Comparison of ENCODE assay signal across 19 cellular contexts in the genomic region with DNA sequence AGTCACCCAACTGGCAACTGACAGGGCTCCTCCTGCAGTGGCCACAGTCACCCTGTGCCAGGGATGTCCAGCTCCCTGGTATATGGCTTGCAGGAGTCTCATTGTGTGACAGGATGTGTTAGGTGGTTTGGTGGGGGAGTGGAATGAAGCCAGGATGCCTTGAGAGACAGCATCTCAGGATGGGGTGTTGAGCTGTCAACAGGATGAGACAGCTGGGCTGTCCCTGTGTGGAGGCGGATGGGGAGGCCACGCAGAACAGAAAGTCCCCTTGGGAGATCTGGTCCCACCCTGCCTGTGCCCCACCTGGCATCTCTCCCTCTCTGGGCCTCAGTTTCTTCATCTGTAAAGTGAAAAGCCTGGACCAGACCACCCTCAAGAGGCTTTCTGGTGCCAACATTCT.
"Had no signal": no experiment of that assay in that cellular context is flagged by ENCODE, and none has a peak within 500 bp of the region (broad histone marks: within the 10 kb centered on the region; RNA-seq: fewer than 3 reads in every experiment).

No MANE protein-coding gene starts in this region.

- DNase-seq: central memory CD4-positive, alpha-beta T cell; effector memory CD8-positive, alpha-beta T cell; glutamatergic neuron; islet precursor cell; mammary epithelial cell; naive thymus-derived CD4-positive, alpha-beta T cell; nephron progenitor cell; right cardiac atrium; stimulated activated CD4-positive, alpha-beta T cell treated with anti-CD3 and anti-CD28 coated beads, Interleukin-15, amount 100 ng/mL, for 24 hours; stimulated activated CD4-positive, alpha-beta T cell treated with anti-CD3 and anti-CD28 coated beads, Interleukin-1b, Interleukin-23, amount 100 ng/mL, for 48 hours; stimulated activated CD4-positive, alpha-beta T cell treated with anti-CD3 and anti-CD28 coated beads, Interleukin-4, amount 100 ng/mL, for 4 hours; stimulated activated naive B cell treated with anti-CD40 and anti-IgM and Interleukin-4, amounts not matched to agents 10 μg/mL and 1 μg/mL and 100 μg/mL, for 72 hours; stimulated activated naive CD8-positive, alpha-beta T cell treated with anti-CD3 and anti-CD28 coated beads, Interleukin-15, amount 100 ng/mL, for 72 hours; testis had no signal

- H3K4me1 ChIP-seq: gastroesophageal sphincter, testis had no signal

- H3K36me3 ChIP-seq: esophagus muscularis mucosa, gastroesophageal sphincter, neutrophil, tibial nerve had no signal

- H3K4me3 ChIP-seq: esophagus muscularis mucosa, gastroesophageal sphincter, testis, tibial nerve had no signal

- ATAC-seq: effector memory CD8-positive, alpha-beta T cell; gastroesophageal sphincter; naive thymus-derived CD4-positive, alpha-beta T cell; right cardiac atrium; stimulated activated naive B cell treated with anti-CD40 and anti-IgM and Interleukin-4, amounts not matched to agents 10 μg/mL and 1 μg/mL and 100 μg/mL, for 72 hours; stimulated activated naive CD8-positive, alpha-beta T cell treated with anti-CD3 and anti-CD28 coated beads, Interleukin-15, amount 100 ng/mL, for 72 hours had no signal

- H3K9me3 ChIP-seq: esophagus muscularis mucosa, gastroesophageal sphincter, neutrophil, testis, tibial nerve had no signal

- H3K27ac ChIP-seq: epithelial cell of prostate, esophagus muscularis mucosa, gastroesophageal sphincter, neutrophil, testis had no signal

- H3K27me3 ChIP-seq: neutrophil, testis, tibial nerve had no signal
